In the genomic region with DNA sequence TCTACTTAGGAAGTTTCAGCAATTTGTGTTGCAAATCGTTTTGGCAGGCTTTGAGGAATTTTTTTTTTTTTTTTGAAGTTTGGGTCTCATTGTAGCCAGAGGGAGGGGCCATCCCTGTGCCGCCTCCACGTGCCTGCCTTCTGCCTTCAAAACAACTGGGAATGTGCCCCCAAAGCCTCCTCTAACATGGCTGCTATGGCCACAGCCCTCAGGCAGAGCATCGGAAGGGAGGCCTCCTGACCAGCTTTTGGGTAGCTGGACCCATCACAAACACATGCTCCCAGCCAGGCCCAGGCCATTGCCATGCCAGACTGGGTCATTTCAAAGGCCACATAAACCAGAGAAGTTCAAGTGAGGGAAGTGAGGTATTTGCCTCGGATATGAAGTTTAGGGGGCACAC, we compare ENCODE assay signal across 37 cellular contexts. TPM values are rescaled to one million over a fixed set of nuclear protein-coding genes. Genes with fewer than 3 reads are reported as not detected.
"Had no signal": no experiment of that assay in that cellular context is flagged by ENCODE, and none has a peak within 500 bp of the region (broad histone marks: within the 10 kb centered on the region; RNA-seq: fewer than 3 reads in every experiment).

No MANE protein-coding gene starts in this region.

- H3K36me3 ChIP-seq: heart left ventricle, lower lobe of right lung, neural progenitor cell, ovary, right atrium auricular region, stomach, thyroid gland, transverse colon, upper lobe of left lung, vagina had no signal

- FAIRE-seq: islet of Langerhans had no signal

- H3K27ac Mint-ChIP-seq: immature natural killer cell; mesothelial cell of epicardium; naive B cell; natural killer cell; nephron progenitor cell; neural progenitor cell; progenitor cell of endocrine pancreas; stimulated activated naive B cell treated with anti-CD40 and anti-IgM and Interleukin-4, amounts not matched to agents 10 μg/mL and 1 μg/mL and 100 μg/mL, for 72 hours had no signal

- H3K27me3 ChIP-seq: neural progenitor cell, ovary, right atrium auricular region, testis, thyroid gland, upper lobe of left lung, vagina had no signal

- H3K36me3 Mint-ChIP-seq: mesothelial cell of epicardium; natural killer cell; neural progenitor cell; stimulated activated naive B cell treated with anti-CD40 and anti-IgM and Interleukin-4, amounts not matched to agents 10 μg/mL and 1 μg/mL and 100 μg/mL, for 72 hours had no signal

- DNase-seq: heart left ventricle; hypothalamus; immature natural killer cell; left cardiac atrium; lower lobe of right lung; mammary epithelial cell; mesenchymal stem cell; naive B cell; natural killer cell; nephron progenitor cell; ovary; stimulated activated CD4-positive, alpha-beta T cell treated with anti-CD3 and anti-CD28 coated beads, Interleukin-12 subunit alpha, Interleukin-12 subunit beta, amount 100 ng/mL, for 4 hours; stimulated activated CD4-positive, alpha-beta T cell treated with anti-CD3 and anti-CD28 coated beads, Interleukin-15, amount 100 ng/mL, for 24 hours; stimulated activated CD4-positive, alpha-beta T cell treated with anti-CD3 and anti-CD28 coated beads, Interleukin-2, amount 100 ng/mL, for 24 hours; stimulated activated CD4-positive, alpha-beta T cell treated with anti-CD3 and anti-CD28 coated beads, Interleukin-4, amount 100 ng/mL, for 1 hour; stimulated activated naive B cell treated with anti-CD40 and anti-IgM and Interleukin-4, amounts not matched to agents 10 μg/mL and 1 μg/mL and 100 μg/mL, for 72 hours; stimulated activated naive CD8-positive, alpha-beta T cell treated with anti-CD3 and anti-CD28 coated beads, Interleukin-15, Interleukin-2, amounts not matched to agents 100 U/mL and 50 U/mL, for 24 hours; stomach; testis; thyroid gland; transverse colon; upper lobe of left lung had no signal

- H2AFZ ChIP-seq: neural progenitor cell had no signal

- H3K9me3 Mint-ChIP-seq: mesothelial cell of epicardium; natural killer cell; nephron progenitor cell; neural progenitor cell; stimulated activated naive B cell treated with anti-CD40 and anti-IgM and Interleukin-4, amounts not matched to agents 10 μg/mL and 1 μg/mL and 100 μg/mL, for 72 hours had no signal

- H3K4me3 Mint-ChIP-seq: mesothelial cell of epicardium; naive B cell; natural killer cell; nephron progenitor cell; neural progenitor cell; stimulated activated naive B cell treated with anti-CD40 and anti-IgM and Interleukin-4, amounts not matched to agents 10 μg/mL and 1 μg/mL and 100 μg/mL, for 72 hours had no signal

- ATAC-seq: heart left ventricle; left cardiac atrium; left lobe of liver; lower lobe of right lung; natural killer cell; stimulated activated naive B cell treated with anti-CD40 and anti-IgM and Interleukin-4, amounts not matched to agents 10 μg/mL and 1 μg/mL and 100 μg/mL, for 72 hours; stimulated activated naive CD8-positive, alpha-beta T cell treated with anti-CD3 and anti-CD28 coated beads, Interleukin-15, Interleukin-2, amounts not matched to agents 100 U/mL and 50 U/mL, for 24 hours had no signal

- H3K27ac ChIP-seq: heart left ventricle, lower lobe of right lung, neural progenitor cell, ovary, right atrium auricular region, stomach, testis, thyroid gland, transverse colon, upper lobe of left lung, vagina had no signal

- H3K4me1 ChIP-seq: heart left ventricle, lower lobe of right lung, right atrium auricular region, stomach, testis, thyroid gland, transverse colon, upper lobe of left lung, vagina had no signal

- H3K4me3 ChIP-seq: heart left ventricle, lower lobe of right lung, neural progenitor cell, ovary, right atrium auricular region, smooth muscle cell, stomach, testis, thyroid gland, transverse colon, upper lobe of left lung, vagina had no signal

- H3K4me2 ChIP-seq: neural progenitor cell, smooth muscle cell had no signal

- H3K9ac ChIP-seq: neural progenitor cell had no signal

- H3K9me3 ChIP-seq: heart left ventricle, lower lobe of right lung, ovary, right atrium auricular region, stomach, testis, thyroid gland, transverse colon, upper lobe of left lung, vagina had no signal

- H3K4me1 Mint-ChIP-seq: immature natural killer cell; mesothelial cell of epicardium; naive B cell; natural killer cell; stimulated activated naive B cell treated with anti-CD40 and anti-IgM and Interleukin-4, amounts not matched to agents 10 μg/mL and 1 μg/mL and 100 μg/mL, for 72 hours had no signal

RNA-seq across cellular contexts. Expression of a gene that starts 21.5 kb away (rescaled TPM):
- total RNA-seq: heart left ventricle, kidney epithelial cell, left cardiac atrium, left lobe of liver, liver, lower lobe of right lung, mammary epithelial cell, mesothelial cell of epicardium, natural killer cell, omental fat pad, progenitor cell of endocrine pancreas, pulmonary artery endothelial cell, renal cortical epithelial cell, right atrium auricular region, skeletal muscle tissue, smooth muscle cell, stomach, transverse colon, upper lobe of left lung, urinary bladder, vagina had no signal
- polyA plus RNA-seq: heart left ventricle, immature natural killer cell, liver, mammary epithelial cell, ovary, smooth muscle cell, stomach, urinary bladder had no signal
